Comparison of ENCODE assay signal across 8 cellular contexts in the genomic region with DNA sequence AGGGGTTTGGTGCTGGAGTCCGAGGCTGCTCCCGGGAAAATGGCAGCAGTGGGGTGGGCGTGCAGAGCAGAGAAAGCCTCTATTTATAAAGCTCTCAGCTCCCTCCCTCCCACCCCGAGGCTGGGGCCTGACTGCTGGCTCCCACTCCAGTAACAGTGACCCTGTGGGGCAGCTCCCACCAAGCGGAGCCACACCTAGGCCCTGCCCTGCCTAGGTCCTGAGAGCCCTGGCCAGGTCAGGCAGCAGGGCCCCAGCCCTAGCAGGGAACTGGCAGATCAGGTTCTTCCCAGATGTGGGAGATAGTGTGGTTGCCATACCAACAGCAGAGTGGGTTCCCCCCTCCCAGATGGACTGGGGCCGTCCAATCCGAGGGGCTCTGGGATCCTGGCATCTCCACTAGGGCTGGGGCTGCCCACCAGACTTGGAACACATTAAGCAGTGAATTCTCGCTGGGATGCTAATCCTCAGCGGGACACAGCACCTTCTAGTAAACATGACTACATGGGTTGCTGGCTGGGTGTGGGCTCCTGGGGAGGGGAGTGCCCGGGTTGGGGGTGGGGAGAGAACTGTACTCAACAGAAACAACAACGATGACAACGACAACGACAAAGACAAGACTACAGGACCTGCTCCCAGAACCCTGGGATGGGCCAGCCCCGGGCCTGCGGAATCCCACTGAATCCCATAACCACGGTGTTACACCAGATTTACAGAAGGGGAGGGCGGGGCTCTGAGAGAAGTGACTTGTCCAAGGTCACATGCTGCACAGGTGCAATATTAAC. TPM values are rescaled to one million over a fixed set of nuclear protein-coding genes. Genes with fewer than 3 reads are reported as not detected.
DNase-seq lines count a peak whose midpoint lies in the region; ATAC-seq and TF ChIP-seq lines count a peak whose summit lies in the region.

No MANE protein-coding gene starts in this region.

- POLR2A ChIA-PET in activated CD4-positive, alpha-beta memory T cell treated with anti-CD3 and anti-CD28 coated beads, Interleukin-2, amount 10 ng/mL, durations not matched to agents 7 days and 5 days (lab: Charles Lee), result interaction anchor here (1.2 to 1.7 kb wide), 2 partner anchors 12 to 303 kb away, joined by 3 to 6 read pairs; partner anchors contain the start of gene ZDHHC12

- no peaks in the 10 kb centered on the region for H3K27me3 Mint-ChIP-seq in stimulated activated naive CD8-positive, alpha-beta T cell treated with anti-CD3 and anti-CD28 coated beads, Interleukin-15, Interleukin-2, amounts not matched to agents 100 ng/mL and 50 ng/mL, for 24 hours
- H3K27me3 Mint-ChIP-seq in activated CD4-positive, alpha-beta memory T cell treated with anti-CD3 and anti-CD28 coated beads, Interleukin-2, amount 10 ng/mL, durations not matched to agents 7 days and 5 days, result no peaks in the 10 kb centered on the region

- H3K4me3 Mint-ChIP-seq in stimulated activated naive CD8-positive, alpha-beta T cell treated with anti-CD3 and anti-CD28 coated beads, Interleukin-15, Interleukin-2, amounts not matched to agents 100 ng/mL and 50 ng/mL, for 24 hours, result peak overlapping the region; percentile 83
- H3K4me3 Mint-ChIP-seq in activated CD4-positive, alpha-beta memory T cell treated with anti-CD3 and anti-CD28 coated beads, Interleukin-2, amount 10 ng/mL, durations not matched to agents 7 days and 5 days, result peak overlapping the region; percentile 84

- no peaks in the 10 kb centered on the region for H3K9me3 Mint-ChIP-seq in stimulated activated naive CD8-positive, alpha-beta T cell treated with anti-CD3 and anti-CD28 coated beads, Interleukin-15, Interleukin-2, amounts not matched to agents 100 ng/mL and 50 ng/mL, for 24 hours
- H3K9me3 Mint-ChIP-seq in activated CD4-positive, alpha-beta memory T cell treated with anti-CD3 and anti-CD28 coated beads, Interleukin-2, amount 10 ng/mL, durations not matched to agents 7 days and 5 days, result no peaks in the 10 kb centered on the region

- H3K4me3 ChIP-seq in iPS-15b (ENCODE audit: low read depth, low read length) (peak overlapping the region; percentile 84), skin epidermis (peak overlapping the region in 6 of 7 experiments; percentile 51 to 79 (median 68)), WERI-Rb-1 (ENCODE audit: low read depth, low read length) (no peak overlapping the region)

- H3K9me3 ChIP-seq in iPS-15b (ENCODE audit: control insufficient read depth, insufficient read depth, low read length) (no peaks in the 10 kb centered on the region), WERI-Rb-1 (ENCODE audit: severe bottlenecking) (no peaks in the 10 kb centered on the region)

- no peak for DNase-seq in stimulated activated naive CD8-positive, alpha-beta T cell treated with anti-CD3 and anti-CD28 coated beads, Interleukin-15, Interleukin-2, amounts not matched to agents 100 U/mL and 50 U/mL, for 24 hours
- DNase-seq in activated CD4-positive, alpha-beta memory T cell treated with anti-CD3 and anti-CD28 coated beads, Interleukin-2, amount 10 ng/mL, durations not matched to agents 7 days and 5 days, result no peak
- DNase-seq in SW 1271 (lab: John Stamatoyannopoulos, UW) (no peak), WERI-Rb-1 (no peak)
- no peak for DNase-seq in stimulated activated CD4-positive, alpha-beta T cell treated with anti-CD3 and anti-CD28 coated beads, Interleukin-4, amount 100 ng/mL, for 4 hours

- H3K4me1 ChIP-seq in iPS-15b (ENCODE audit: control insufficient read depth, insufficient read depth, low read length), result peaks cover 8% of the 10 kb centered on the region

- H3K27me3 ChIP-seq in iPS-15b (ENCODE audit: control insufficient read depth, insufficient read depth, low read length), result no peaks in the 10 kb centered on the region
- H3K27me3 ChIP-seq in WERI-Rb-1 (ENCODE audit: insufficient read depth, low read depth, severe bottlenecking), result no peaks in the 10 kb centered on the region

- H3K4me1 Mint-ChIP-seq in stimulated activated naive CD8-positive, alpha-beta T cell treated with anti-CD3 and anti-CD28 coated beads, Interleukin-15, Interleukin-2, amounts not matched to agents 100 ng/mL and 50 ng/mL, for 24 hours (ENCODE audit: low read depth), result peaks cover 14% of the 10 kb centered on the region
- H3K4me1 Mint-ChIP-seq in activated CD4-positive, alpha-beta memory T cell treated with anti-CD3 and anti-CD28 coated beads, Interleukin-2, amount 10 ng/mL, durations not matched to agents 7 days and 5 days, result peaks cover 37% of the 10 kb centered on the region

- H3K36me3 ChIP-seq in iPS-15b (ENCODE audit: control insufficient read depth, insufficient read depth, low read length), result no peaks in the 10 kb centered on the region
- H3K36me3 ChIP-seq in WERI-Rb-1, result peaks cover 24% of the 10 kb centered on the region; the same call in 1 of the 2 replicates

- H3K27ac ChIP-seq in skin epidermis (peak overlapping the region in 17 of 21 experiments; percentile 13 to 88 (median 80)), WERI-Rb-1 (no peak overlapping the region)

- TF ChIP-seq CTCF in WERI-Rb-1 (IDR thresholded peaks at IDR 0.05; ENCODE audit: low read depth, low read length), result no peak

- CTCF ChIA-PET in activated CD4-positive, alpha-beta memory T cell treated with anti-CD3 and anti-CD28 coated beads, Interleukin-2, amount 10 ng/mL, durations not matched to agents 7 days and 5 days (lab: Charles Lee), result interaction anchor here (1.7 kb wide), 2 partner anchors 10 to 18 kb away, joined by 3 to 7 read pairs; partner anchors contain the start of gene MIGA2

- ATAC-seq in stimulated activated naive CD8-positive, alpha-beta T cell treated with anti-CD3 and anti-CD28 coated beads, Interleukin-15, Interleukin-2, amounts not matched to agents 100 U/mL and 50 U/mL, for 24 hours, result no peak

- H3K27ac Mint-ChIP-seq in stimulated activated naive CD8-positive, alpha-beta T cell treated with anti-CD3 and anti-CD28 coated beads, Interleukin-15, Interleukin-2, amounts not matched to agents 100 ng/mL and 50 ng/mL, for 24 hours, result no peak overlapping the region
- peak overlapping the region; percentile 74 for H3K27ac Mint-ChIP-seq in activated CD4-positive, alpha-beta memory T cell treated with anti-CD3 and anti-CD28 coated beads, Interleukin-2, amount 10 ng/mL, durations not matched to agents 7 days and 5 days

- no peak overlapping the region for H3K9ac ChIP-seq in iPS-15b (ENCODE audit: low read depth, low read length)

- H3K36me3 Mint-ChIP-seq in stimulated activated naive CD8-positive, alpha-beta T cell treated with anti-CD3 and anti-CD28 coated beads, Interleukin-15, Interleukin-2, amounts not matched to agents 100 ng/mL and 50 ng/mL, for 24 hours (ENCODE audit: low read depth), result no peaks in the 10 kb centered on the region
- H3K36me3 Mint-ChIP-seq in activated CD4-positive, alpha-beta memory T cell treated with anti-CD3 and anti-CD28 coated beads, Interleukin-2, amount 10 ng/mL, durations not matched to agents 7 days and 5 days (ENCODE audit: low read depth), result peaks cover 3% of the 10 kb centered on the region

RNA-seq across cellular contexts. Expression of gene SH3GLB2, which starts 1.5 kb away (rescaled TPM):
- 10 to 100 TPM; 87.0 to 90.5 TPM for total RNA-seq in activated CD4-positive, alpha-beta memory T cell treated with anti-CD3 and anti-CD28 coated beads, Interleukin-2, amount 10 ng/mL, durations not matched to agents 7 days and 5 days

RNA-seq across cellular contexts. Expression of gene MIGA2, which starts 9.8 kb away (rescaled TPM):
- 10 to 100 TPM; 36.5 to 40.9 TPM for total RNA-seq in activated CD4-positive, alpha-beta memory T cell treated with anti-CD3 and anti-CD28 coated beads, Interleukin-2, amount 10 ng/mL, durations not matched to agents 7 days and 5 days

RNA-seq across cellular contexts. Expression of gene DOLPP1, which starts 54.3 kb away (rescaled TPM):
- total RNA-seq in activated CD4-positive, alpha-beta memory T cell treated with anti-CD3 and anti-CD28 coated beads, Interleukin-2, amount 10 ng/mL, durations not matched to agents 7 days and 5 days, result 10 to 100 TPM; 12.9 to 16.3 TPM
